In the genomic region with DNA sequence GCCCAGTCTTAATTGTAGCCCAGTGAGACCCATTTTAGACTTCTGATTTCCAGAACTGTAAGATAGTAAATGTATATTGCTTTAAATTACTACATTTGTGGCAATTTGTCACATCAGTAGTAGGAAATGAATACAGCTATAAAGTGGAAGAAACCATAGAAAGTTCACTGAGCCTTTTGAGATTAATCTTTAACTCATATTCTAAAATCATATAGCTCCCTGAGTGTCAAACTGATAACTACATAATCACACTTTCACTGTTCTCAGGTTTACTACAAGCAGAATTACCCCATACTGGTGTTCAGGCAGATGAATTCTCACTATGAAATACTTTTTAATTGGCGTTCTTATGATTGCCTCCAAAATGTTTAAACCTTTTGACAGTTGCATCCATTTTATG, we compare ENCODE assay signal across 38 cellular contexts. TPM values are rescaled to one million over a fixed set of nuclear protein-coding genes. Genes with fewer than 3 reads are reported as not detected.
"Had no signal": no experiment of that assay in that cellular context is flagged by ENCODE, and none has a peak within 500 bp of the region (broad histone marks: within the 10 kb centered on the region; RNA-seq: fewer than 3 reads in every experiment).

No MANE protein-coding gene starts in this region.

- H3K9me3 ChIP-seq: adrenal gland, body of pancreas, breast epithelium had no signal

- H3K4me1 ChIP-seq: adrenal gland, body of pancreas, breast epithelium had no signal

- DNase-seq: activated CD4-positive, alpha-beta memory T cell treated with anti-CD3 and anti-CD28 coated beads, Interleukin-2, amount 10 ng/mL, durations not matched to agents 7 days and 5 days; activated CD4-positive, alpha-beta T cell treated with anti-CD3 and anti-CD28 coated beads for 1 hour; activated CD4-positive, alpha-beta T cell treated with anti-CD3 and anti-CD28 coated beads for 36 hours; activated CD4-positive, alpha-beta T cell treated with anti-CD3 and anti-CD28 coated beads for 48 hours; activated CD4-positive, alpha-beta T cell treated with anti-CD3 and anti-CD28 coated beads, Interleukin-2, amount 10 ng/mL, durations not matched to agents 7 days and 5 days; activated CD4-positive, alpha-beta T cell treated with anti-CD3 and anti-CD28 coated beads, Interleukin-2, amount 50 U/mL, for 48 hours; activated CD4-positive, CD25-positive, alpha-beta regulatory T cell; activated CD8-positive, alpha-beta memory T cell treated with anti-CD3 and anti-CD28 coated beads for 24 hours; activated CD8-positive, alpha-beta memory T cell treated with anti-CD3 and anti-CD28 coated beads, Interleukin-2, amount 50 U/mL, for 4 hours; activated CD8-positive, alpha-beta T cell treated with anti-CD3 and anti-CD28 coated beads, Interleukin-2, amount 10 ng/mL, durations not matched to agents 7 days and 5 days; activated effector memory CD4-positive, alpha-beta T cell treated with anti-CD3 and anti-CD28 coated beads, Interleukin-2, amount 50 U/mL, for 16 hours; activated gamma-delta T cell treated with Interleukin-2 at 50 U/mL for 16 hours; activated naive CD4-positive, alpha-beta T cell; activated naive CD4-positive, alpha-beta T cell treated with anti-CD3 and anti-CD28 coated beads for 36 hours; activated naive CD4-positive, alpha-beta T cell treated with anti-CD3 and anti-CD28 coated beads, Interleukin-2, amount 50 U/mL, for 16 hours; activated naive CD8-positive, alpha-beta T cell treated with anti-CD3 and anti-CD28 coated beads for 36 hours; activated T-cell treated with anti-CD3 and anti-CD28 coated beads for 4 hours; activated T-cell treated with anti-CD3 and anti-CD28 coated beads, Interleukin-2, amount 50 U/mL, for 1 hour; activated T-cell treated with anti-CD3 and anti-CD28 coated beads, Interleukin-2, amount 50 U/mL, for 4 hours; activated T-cell treated with anti-CD3 and anti-CD28 coated beads, Interleukin-2, amount 50 U/mL, for 72 hours; adrenal gland; amniotic stem cell; aorta; body of pancreas; brain microvascular endothelial cell; central memory CD4-positive, alpha-beta T cell; SW 1271; T-helper 1 cell; T-helper 2 cell; T-helper 9 cell; WERI-Rb-1 had no signal

- H3K27me3 ChIP-seq: adrenal gland, body of pancreas, brain microvascular endothelial cell, breast epithelium had no signal

- H3K27ac ChIP-seq: adrenal gland, body of pancreas, brain microvascular endothelial cell, breast epithelium, WERI-Rb-1 had no signal

- ATAC-seq: activated CD4-positive, alpha-beta T cell treated with anti-CD3 and anti-CD28 coated beads for 36 hours; activated CD4-positive, CD25-positive, alpha-beta regulatory T cell treated with anti-CD3 and anti-CD28 coated beads, Interleukin-2, amount 50 U/mL, for 24 hours; activated CD8-positive, alpha-beta T cell treated with anti-CD3 and anti-CD28 coated beads, Interleukin-2, amount 10 ng/mL, durations not matched to agents 7 days and 5 days; activated naive CD4-positive, alpha-beta T cell treated with anti-CD3 and anti-CD28 coated beads, Interleukin-2, amount 50 U/mL, for 72 hours; activated T-cell treated with anti-CD3 and anti-CD28 coated beads, Interleukin-2, amount 50 U/mL, for 4 hours; activated T-helper 17 cell treated with anti-CD3 and anti-CD28 coated beads, Interleukin-2, amount 50 U/mL, for 72 hours; body of pancreas; WTC11 had no signal

- FAIRE-seq: astrocyte had no signal

- H3K4me3 ChIP-seq: adrenal gland, body of pancreas, breast epithelium had no signal

- H3K36me3 ChIP-seq: adrenal gland, brain microvascular endothelial cell, breast epithelium, WERI-Rb-1 had no signal

RNA-seq across cellular contexts. Expression of a gene that starts 42.8 kb away (rescaled TPM):
- total RNA-seq: activated CD4-positive, alpha-beta memory T cell treated with anti-CD3 and anti-CD28 coated beads, Interleukin-2, amount 10 ng/mL, durations not matched to agents 7 days and 5 days; activated CD4-positive, alpha-beta T cell treated with anti-CD3 and anti-CD28 coated beads for 36 hours; activated CD4-positive, alpha-beta T cell treated with anti-CD3 and anti-CD28 coated beads, Interleukin-2, amount 10 ng/mL, durations not matched to agents 7 days and 5 days; activated CD8-positive, alpha-beta T cell treated with anti-CD3 and anti-CD28 coated beads, Interleukin-2, amount 10 ng/mL, durations not matched to agents 7 days and 5 days; activated naive CD4-positive, alpha-beta T cell treated with anti-CD3 and anti-CD28 coated beads for 36 hours; activated naive CD4-positive, alpha-beta T cell treated with anti-CD3 and anti-CD28 coated beads, Interleukin-2, amount 50 U/mL, for 72 hours; activated naive CD8-positive, alpha-beta T cell treated with anti-CD3 and anti-CD28 coated beads for 36 hours; activated T-cell treated with anti-CD3 and anti-CD28 coated beads, Interleukin-2, amount 50 U/mL, for 4 hours; activated T-helper 1 cell treated with anti-CD3 and anti-CD28 coated beads, Interleukin-12 subunit alpha, Interleukin-12 subunit beta, Interleukin-2, Interleukin-4 antibody, amounts not matched to agents 30 ng/mL and 10 ng/mL and 1 ng/mL, durations not matched to agents 14 hours and 24 hours and 36 hours; activated T-helper 17 cell treated with anti-CD3 and anti-CD28 coated beads, Interleukin-2, amount 50 U/mL, for 72 hours; astrocyte; WTC11 had no signal
